11 cellular contexts compared by ENCODE assay signal in the genomic region with DNA sequence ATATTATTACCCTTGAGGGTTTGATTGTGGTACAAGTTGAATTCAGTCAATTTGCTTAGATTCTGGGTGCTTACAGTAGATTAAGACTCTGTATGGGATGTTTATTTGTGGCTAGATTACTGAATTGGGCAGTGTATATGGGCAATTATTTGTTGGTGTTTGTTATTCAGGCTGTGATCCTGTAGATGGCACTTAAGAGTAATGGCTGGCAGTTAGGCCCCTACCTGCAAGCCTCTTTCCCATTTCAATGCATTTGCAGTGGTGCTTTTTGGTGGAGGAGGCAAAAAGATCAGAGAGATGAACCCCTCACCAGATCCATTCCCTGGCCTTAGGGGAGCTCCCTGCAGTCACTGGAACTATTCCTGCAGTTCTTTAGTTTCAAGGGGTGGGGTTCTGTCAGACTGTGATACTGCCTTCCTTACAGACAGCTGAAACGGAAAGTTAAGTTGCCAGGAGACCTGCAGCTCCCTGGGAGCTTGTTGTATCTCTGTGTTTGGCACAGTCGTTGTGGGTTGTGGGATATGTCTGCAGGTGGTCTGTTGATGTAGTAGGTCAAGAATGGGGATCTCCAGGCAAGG.
A peak's percentile ranks its signal among the peaks of the same experiment; 100 is the strongest.
DNase-seq lines count a peak whose midpoint lies in the region; ATAC-seq lines count a peak whose summit lies in the region.
"Had no signal": no experiment of that assay in that cellular context is flagged by ENCODE, and none has a peak within 500 bp of the region (broad histone marks: within the 10 kb centered on the region; RNA-seq: fewer than 3 reads in every experiment).

No MANE protein-coding gene starts in this region.

- ATAC-seq in GM19463 (IDR thresholded peaks at IDR 0.05; ENCODE audit: unreplicated experiment) (no peak), HG02763 (IDR thresholded peaks at IDR 0.05; ENCODE audit: unreplicated experiment) (no peak)

- DNase-seq in NCI-H2171 treated with DMSO at 0.1 percent for 48 hours (lab: John Stamatoyannopoulos, UW) (peak; percentile 5), NCI-H2171 (lab: John Stamatoyannopoulos, UW) (no peak), NCI-H69 (lab: John Stamatoyannopoulos, UW) (peak; percentile 5), ecto neural progenitor cell (ENCODE audit: low spot score) (peak; percentile 44), retina (peak; percentile 18)
- DNase-seq in activated naive CD4-positive, alpha-beta T cell (lab: John Stamatoyannopoulos, UW), result no peak
- DNase-seq: glutamatergic neuron, NCI-H1105 treated with DMSO at 0.1 percent for 48 hours, T1000 had no signal

Comparison
In these comparisons a context has a peak if more than half of its experiments do, and no peak if none do; other contexts are left out.
1. DNase-seq: peak in NCI-H2171 treated with DMSO at 0.1 percent for 48 hours (single experiment), NCI-H69 (single experiment), ecto neural progenitor cell (single experiment) and retina (single experiment); none in NCI-H2171 (single experiment) and activated naive CD4-positive, alpha-beta T cell (0 of 4).